In genomic region chr2:27712547-27712946, GRCh38 we compare ENCODE assay signal across 2 cellular contexts.
TF ChIP-seq lines count a peak whose summit lies in the region.

No MANE protein-coding gene starts in this region.

TF ChIP-seq in A549, 52 proteins besides CTCF, POLR2A, EP300 and RAD21:
- TF ChIP-seq TFCP2L1 (CRISPR knock-in tag; IDR thresholded peaks at IDR 0.05) (no peak), ZSCAN20 (CRISPR knock-in tag; IDR thresholded peaks at IDR 0.05) (no peak), CHD2 (IDR thresholded peaks at IDR 0.05; ENCODE audit: low read length, partially characterized antibody) (no peak), TP53 (CRISPR knock-in tag; IDR thresholded peaks at IDR 0.05) (no peak), ZNF302 (CRISPR knock-in tag; IDR thresholded peaks at IDR 0.05) (no peak), CBX2 (IDR thresholded peaks at IDR 0.05; ENCODE audit: borderline replicate concordance, low read depth) (no peak), REST (IDR thresholded peaks at IDR 0.05) (no peak), BHLHE40 (IDR thresholded peaks at IDR 0.05; ENCODE audit: low read depth, low read length) (no peak), BCL3 (IDR thresholded peaks at IDR 0.05) (no peak), ZFP36 (IDR thresholded peaks at IDR 0.05; ENCODE audit: borderline replicate concordance, partially characterized antibody) (no peak), HOXB13 (CRISPR knock-in tag; IDR thresholded peaks at IDR 0.05; ENCODE audit: low read depth) (no peak), MYC (IDR thresholded peaks at IDR 0.05; ENCODE audit: borderline replicate concordance, low read length) (no peak), PHF8 (IDR thresholded peaks at IDR 0.05; ENCODE audit: borderline replicate concordance, low read depth) (no peak), FOXS1 (CRISPR knock-in tag; IDR thresholded peaks at IDR 0.05) (no peak)

TF ChIP-seq in endothelial cell of umbilical vein, 7 proteins besides CTCF, POLR2A, EP300 and RAD21:
- TF ChIP-seq, protein P1, sequence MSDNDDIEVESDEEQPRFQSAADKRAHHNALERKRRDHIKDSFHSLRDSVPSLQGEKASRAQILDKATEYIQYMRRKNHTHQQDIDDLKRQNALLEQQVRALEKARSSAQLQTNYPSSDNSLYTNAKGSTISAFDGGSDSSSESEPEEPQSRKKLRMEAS (IDR thresholded peaks at IDR 0.05; ENCODE audit: insufficient read depth, insufficient read length): no peak
- TF ChIP-seq FOS (IDR thresholded peaks at IDR 0.05; ENCODE audit: borderline replicate concordance, insufficient read depth, low read length) (no peak), GATA2 (IDR thresholded peaks at IDR 0.05; ENCODE audit: insufficient read depth, insufficient read length, low read depth, low read length) (no peak), JUN (IDR thresholded peaks at IDR 0.05; ENCODE audit: borderline replicate concordance, insufficient read depth, insufficient read length, low read depth) (no peak), EZH2 (IDR thresholded peaks at IDR 0.05; ENCODE audit: borderline replicate concordance, low read depth, low read length, severe bottlenecking) (no peak), MYC (IDR thresholded peaks at IDR 0.05; ENCODE audit: low read depth, low read length) (no peak), POLR2AphosphoS5 (IDR thresholded peaks at IDR 0.05; ENCODE audit: insufficient read depth, low read depth, low read length) (no peak)
